Comparison of ENCODE assay signal across 1 cellular context in the genomic region with DNA sequence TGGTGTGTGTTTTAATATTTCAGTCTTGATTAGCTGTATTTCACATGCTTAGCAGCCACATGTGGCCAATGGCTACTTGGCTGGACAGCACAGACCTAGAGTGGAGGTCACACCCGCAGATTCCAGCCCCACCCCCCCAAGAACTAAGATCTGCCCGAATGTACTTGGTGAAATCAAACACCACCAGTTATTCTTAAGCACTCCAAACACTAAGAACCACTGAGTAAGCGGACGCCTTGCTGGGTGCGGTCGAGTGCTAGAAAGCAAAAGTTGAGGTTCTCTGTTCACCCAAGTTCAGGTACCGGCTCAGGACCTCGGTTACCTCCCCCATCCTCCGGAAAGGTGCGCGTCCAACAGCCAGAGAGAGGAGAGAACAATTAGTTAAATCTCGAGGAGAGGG.
TF ChIP-seq lines count a peak whose summit lies in the region.

No MANE protein-coding gene starts in this region.

TF ChIP-seq in K562, 482 proteins besides CTCF, POLR2A, EP300 and RAD21:
- TF ChIP-seq, protein P1, sequence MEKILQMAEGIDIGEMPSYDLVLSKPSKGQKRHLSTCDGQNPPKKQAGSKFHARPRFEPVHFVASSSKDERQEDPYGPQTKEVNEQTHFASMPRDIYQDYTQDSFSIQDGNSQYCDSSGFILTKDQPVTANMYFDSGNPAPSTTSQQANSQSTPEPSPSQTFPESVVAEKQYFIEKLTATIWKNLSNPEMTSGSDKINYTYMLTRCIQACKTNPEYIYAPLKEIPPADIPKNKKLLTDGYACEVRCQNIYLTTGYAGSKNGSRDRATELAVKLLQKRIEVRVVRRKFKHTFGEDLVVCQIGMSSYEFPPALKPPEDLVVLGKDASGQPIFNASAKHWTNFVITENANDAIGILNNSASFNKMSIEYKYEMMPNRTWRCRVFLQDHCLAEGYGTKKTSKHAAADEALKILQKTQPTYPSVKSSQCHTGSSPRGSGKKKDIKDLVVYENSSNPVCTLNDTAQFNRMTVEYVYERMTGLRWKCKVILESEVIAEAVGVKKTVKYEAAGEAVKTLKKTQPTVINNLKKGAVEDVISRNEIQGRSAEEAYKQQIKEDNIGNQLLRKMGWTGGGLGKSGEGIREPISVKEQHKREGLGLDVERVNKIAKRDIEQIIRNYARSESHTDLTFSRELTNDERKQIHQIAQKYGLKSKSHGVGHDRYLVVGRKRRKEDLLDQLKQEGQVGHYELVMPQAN (IDR thresholded peaks at IDR 0.05; ENCODE audit: borderline replicate concordance), result 0 out of 2 replicates have a peak, but pooled peaks have one; percentile 24
- TF ChIP-seq, protein P2, sequence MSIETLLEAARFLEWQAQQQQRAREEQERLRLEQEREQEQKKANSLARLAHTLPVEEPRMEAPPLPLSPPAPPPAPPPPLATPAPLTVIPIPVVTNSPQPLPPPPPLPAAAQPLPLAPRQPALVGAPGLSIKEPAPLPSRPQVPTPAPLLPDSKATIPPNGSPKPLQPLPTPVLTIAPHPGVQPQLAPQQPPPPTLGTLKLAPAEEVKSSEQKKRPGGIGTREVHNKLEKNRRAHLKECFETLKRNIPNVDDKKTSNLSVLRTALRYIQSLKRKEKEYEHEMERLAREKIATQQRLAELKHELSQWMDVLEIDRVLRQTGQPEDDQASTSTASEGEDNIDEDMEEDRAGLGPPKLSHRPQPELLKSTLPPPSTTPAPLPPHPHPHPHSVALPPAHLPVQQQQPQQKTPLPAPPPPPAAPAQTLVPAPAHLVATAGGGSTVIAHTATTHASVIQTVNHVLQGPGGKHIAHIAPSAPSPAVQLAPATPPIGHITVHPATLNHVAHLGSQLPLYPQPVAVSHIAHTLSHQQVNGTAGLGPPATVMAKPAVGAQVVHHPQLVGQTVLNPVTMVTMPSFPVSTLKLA (conservative IDR thresholded peaks at IDR 0.05), result peak in 1 of 2 experiments; percentile 45; a peak in 1 of 4 replicates
- TF ChIP-seq TAF1 (IDR thresholded peaks at IDR 0.05; ENCODE audit: control insufficient read depth, extremely low read depth, insufficient read depth, low read length, severe bottlenecking), result peak; percentile 7
- TF ChIP-seq SAP30 (IDR thresholded peaks at IDR 0.05; ENCODE audit: borderline replicate concordance, insufficient read depth, low read depth, low read length, poor library complexity, severe bottlenecking), result peak; percentile 34
- TF ChIP-seq SIN3A (IDR thresholded peaks at IDR 0.05; ENCODE audit: borderline replicate concordance in 2 of 2, control insufficient read depth in 1 of 2, low read depth in 2 of 2, low read length in 2 of 2), result 0 out of 4 replicates have a peak, but pooled peaks have one; percentile 40 to 62
- TF ChIP-seq KAT7 (CRISPR knock-in tag; IDR thresholded peaks at IDR 0.05; ENCODE audit: borderline replicate concordance), result 0 out of 2 replicates have a peak, but pooled peaks have one; percentile 12
